32 cellular contexts compared by ENCODE assay signal in the genomic region with DNA sequence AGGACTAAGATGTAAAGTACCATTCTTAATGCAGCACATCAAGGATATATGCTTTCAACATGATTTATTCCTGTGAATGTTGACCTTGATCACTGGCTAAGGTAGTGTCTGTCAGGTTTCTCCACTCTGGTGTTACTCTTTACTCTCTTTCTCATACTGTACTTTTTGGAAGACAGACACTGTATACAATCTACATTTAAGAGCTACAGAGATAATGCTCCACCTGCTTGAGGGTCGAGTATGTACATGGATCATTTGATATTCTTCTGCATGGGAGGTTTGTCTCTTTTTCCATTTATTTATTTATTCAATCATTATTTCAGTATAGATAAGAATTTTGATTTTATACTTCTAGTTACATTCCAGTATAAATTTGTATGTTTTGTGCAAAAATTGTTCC.
"Had no signal": no experiment of that assay in that cellular context is flagged by ENCODE, and none has a peak within 500 bp of the region (broad histone marks: within the 10 kb centered on the region; RNA-seq: fewer than 3 reads in every experiment).

No MANE protein-coding gene starts in this region.

- FAIRE-seq: astrocyte, frontal cortex had no signal

- ATAC-seq: left ventricle myocardium superior; sciatic nerve; stimulated activated memory B cell treated with anti-CD40 and anti-IgM and Interleukin-4, amounts not matched to agents 10 μg/mL and 1 μg/mL and 100 μg/mL, for 72 hours; stimulated activated naive CD8-positive, alpha-beta T cell treated with anti-CD3 and anti-CD28 coated beads, Interleukin-15, amount 100 ng/mL, for 72 hours had no signal

- H3K36me3 Mint-ChIP-seq: activated naive CD4-positive, alpha-beta T cell treated with anti-CD3 and anti-CD28 coated beads, Interleukin-2, amount 10 ng/mL, durations not matched to agents 7 days and 5 days; activated naive CD8-positive, alpha-beta T cell treated with anti-CD3 and anti-CD28 coated beads, Interleukin-2, amount 10 ng/mL, durations not matched to agents 7 days and 5 days; stimulated activated memory B cell treated with anti-CD40 and anti-IgM and Interleukin-4, amounts not matched to agents 10 μg/mL and 1 μg/mL and 100 μg/mL, for 72 hours had no signal

- H3K27me3 Mint-ChIP-seq: activated CD4-positive, alpha-beta memory T cell treated with anti-CD3 and anti-CD28 coated beads, Interleukin-2, amount 10 ng/mL, durations not matched to agents 7 days and 5 days; activated CD4-positive, alpha-beta T cell treated with anti-CD3 and anti-CD28 coated beads, Interleukin-2, amount 10 ng/mL, durations not matched to agents 24 days and 14 days; activated naive CD4-positive, alpha-beta T cell treated with anti-CD3 and anti-CD28 coated beads, Interleukin-2, amount 10 ng/mL, durations not matched to agents 7 days and 5 days; activated naive CD8-positive, alpha-beta T cell treated with anti-CD3 and anti-CD28 coated beads, Interleukin-2, amount 10 ng/mL, durations not matched to agents 7 days and 5 days; activated T-cell treated with anti-CD3 and anti-CD28 coated beads, Interleukin-2, amount 50 U/mL, for 24 hours; central memory CD8-positive, alpha-beta T cell; dendritic cell treated with granulocyte-macrophage colony-stimulating factor and Interleukin-4, amounts not matched to agents 40 ng/mL and 50 ng/mL, for 4 days; naive B cell; stimulated activated memory B cell treated with anti-CD40 and anti-IgM and Interleukin-4, amounts not matched to agents 10 μg/mL and 1 μg/mL and 100 μg/mL, for 72 hours; stimulated activated naive CD8-positive, alpha-beta T cell treated with anti-CD3 and anti-CD28 coated beads, Interleukin-15, amount 100 ng/mL, for 72 hours had no signal

- H3K4me3 Mint-ChIP-seq: activated CD4-positive, alpha-beta memory T cell treated with anti-CD3 and anti-CD28 coated beads, Interleukin-2, amount 10 ng/mL, durations not matched to agents 7 days and 5 days; activated CD4-positive, alpha-beta T cell treated with anti-CD3 and anti-CD28 coated beads, Interleukin-2, amount 10 ng/mL, durations not matched to agents 24 days and 14 days; activated naive CD4-positive, alpha-beta T cell treated with anti-CD3 and anti-CD28 coated beads, Interleukin-2, amount 10 ng/mL, durations not matched to agents 7 days and 5 days; activated naive CD8-positive, alpha-beta T cell treated with anti-CD3 and anti-CD28 coated beads, Interleukin-2, amount 10 ng/mL, durations not matched to agents 7 days and 5 days; activated T-cell treated with anti-CD3 and anti-CD28 coated beads, Interleukin-2, amount 50 U/mL, for 24 hours; central memory CD8-positive, alpha-beta T cell; dendritic cell treated with granulocyte-macrophage colony-stimulating factor and Interleukin-4, amounts not matched to agents 40 ng/mL and 50 ng/mL, for 4 days; naive B cell; nephron progenitor cell; stimulated activated memory B cell treated with anti-CD40 and anti-IgM and Interleukin-4, amounts not matched to agents 10 μg/mL and 1 μg/mL and 100 μg/mL, for 72 hours; stimulated activated naive CD8-positive, alpha-beta T cell treated with anti-CD3 and anti-CD28 coated beads, Interleukin-15, amount 100 ng/mL, for 72 hours had no signal

- H3K4me1 Mint-ChIP-seq: activated CD4-positive, alpha-beta memory T cell treated with anti-CD3 and anti-CD28 coated beads, Interleukin-2, amount 10 ng/mL, durations not matched to agents 7 days and 5 days; activated CD4-positive, alpha-beta T cell treated with anti-CD3 and anti-CD28 coated beads, Interleukin-2, amount 10 ng/mL, durations not matched to agents 24 days and 14 days; activated naive CD4-positive, alpha-beta T cell treated with anti-CD3 and anti-CD28 coated beads, Interleukin-2, amount 10 ng/mL, durations not matched to agents 7 days and 5 days; activated naive CD8-positive, alpha-beta T cell treated with anti-CD3 and anti-CD28 coated beads, Interleukin-2, amount 10 ng/mL, durations not matched to agents 7 days and 5 days; central memory CD8-positive, alpha-beta T cell; naive B cell; nephron progenitor cell; stimulated activated memory B cell treated with anti-CD40 and anti-IgM and Interleukin-4, amounts not matched to agents 10 μg/mL and 1 μg/mL and 100 μg/mL, for 72 hours; stimulated activated naive CD8-positive, alpha-beta T cell treated with anti-CD3 and anti-CD28 coated beads, Interleukin-15, amount 100 ng/mL, for 72 hours had no signal

- H3K27ac ChIP-seq: epithelial cell of prostate, esophagus squamous epithelium, hepatocyte, neutrophil, skin epidermis, thyroid gland, upper lobe of left lung, vagina had no signal

- DNase-seq: activated CD4-positive, alpha-beta memory T cell treated with anti-CD3 and anti-CD28 coated beads, Interleukin-2, amount 10 ng/mL, durations not matched to agents 7 days and 5 days; activated CD4-positive, alpha-beta T cell treated with anti-CD3 and anti-CD28 coated beads, Interleukin-2, amount 10 ng/mL, durations not matched to agents 24 days and 14 days; activated CD4-positive, CD25-positive, alpha-beta regulatory T cell treated with anti-CD3 and anti-CD28 coated beads, Interleukin-2, amount 50 U/mL, for 72 hours; activated CD8-positive, alpha-beta memory T cell treated with anti-CD3 and anti-CD28 coated beads, Interleukin-2, amount 50 U/mL, for 48 hours; activated gamma-delta T cell; activated naive CD4-positive, alpha-beta T cell treated with anti-CD3 and anti-CD28 coated beads, Interleukin-2, amount 10 ng/mL, durations not matched to agents 7 days and 5 days; activated naive CD8-positive, alpha-beta T cell treated with anti-CD3 and anti-CD28 coated beads, Interleukin-2, amount 10 ng/mL, durations not matched to agents 7 days and 5 days; activated T-cell treated with anti-CD3 and anti-CD28 coated beads, Interleukin-2, amount 50 U/mL, for 24 hours; amniotic stem cell; esophagus squamous epithelium; islet precursor cell; left ventricle myocardium superior; mammary epithelial cell; naive B cell; nephron progenitor cell; stimulated activated CD4-positive, alpha-beta T cell treated with anti-CD3 and anti-CD28 coated beads, Interleukin-12 subunit alpha, Interleukin-12 subunit beta, amount 100 ng/mL, for 4 hours; stimulated activated CD4-positive, alpha-beta T cell treated with anti-CD3 and anti-CD28 coated beads, Interleukin-4, amount 100 ng/mL, for 4 hours; stimulated activated CD8-positive, alpha-beta memory T cell treated with anti-CD3 and anti-CD28 coated beads, Interleukin-4, amount 100 ng/mL, for 48 hours; stimulated activated naive CD8-positive, alpha-beta T cell treated with anti-CD3 and anti-CD28 coated beads, Interleukin-15, amount 100 ng/mL, for 72 hours; thyroid gland; upper lobe of left lung had no signal

- H3K27ac Mint-ChIP-seq: activated CD4-positive, alpha-beta memory T cell treated with anti-CD3 and anti-CD28 coated beads, Interleukin-2, amount 10 ng/mL, durations not matched to agents 7 days and 5 days; activated CD4-positive, alpha-beta T cell treated with anti-CD3 and anti-CD28 coated beads, Interleukin-2, amount 10 ng/mL, durations not matched to agents 24 days and 14 days; activated naive CD4-positive, alpha-beta T cell treated with anti-CD3 and anti-CD28 coated beads, Interleukin-2, amount 10 ng/mL, durations not matched to agents 7 days and 5 days; activated naive CD8-positive, alpha-beta T cell treated with anti-CD3 and anti-CD28 coated beads, Interleukin-2, amount 10 ng/mL, durations not matched to agents 7 days and 5 days; activated T-cell treated with anti-CD3 and anti-CD28 coated beads, Interleukin-2, amount 50 U/mL, for 24 hours; dendritic cell treated with granulocyte-macrophage colony-stimulating factor and Interleukin-4, amounts not matched to agents 40 ng/mL and 50 ng/mL, for 4 days; naive B cell; nephron progenitor cell; stimulated activated memory B cell treated with anti-CD40 and anti-IgM and Interleukin-4, amounts not matched to agents 10 μg/mL and 1 μg/mL and 100 μg/mL, for 72 hours; stimulated activated naive CD8-positive, alpha-beta T cell treated with anti-CD3 and anti-CD28 coated beads, Interleukin-15, amount 100 ng/mL, for 72 hours had no signal
